8 cellular contexts compared by ENCODE assay signal in the genomic region with DNA sequence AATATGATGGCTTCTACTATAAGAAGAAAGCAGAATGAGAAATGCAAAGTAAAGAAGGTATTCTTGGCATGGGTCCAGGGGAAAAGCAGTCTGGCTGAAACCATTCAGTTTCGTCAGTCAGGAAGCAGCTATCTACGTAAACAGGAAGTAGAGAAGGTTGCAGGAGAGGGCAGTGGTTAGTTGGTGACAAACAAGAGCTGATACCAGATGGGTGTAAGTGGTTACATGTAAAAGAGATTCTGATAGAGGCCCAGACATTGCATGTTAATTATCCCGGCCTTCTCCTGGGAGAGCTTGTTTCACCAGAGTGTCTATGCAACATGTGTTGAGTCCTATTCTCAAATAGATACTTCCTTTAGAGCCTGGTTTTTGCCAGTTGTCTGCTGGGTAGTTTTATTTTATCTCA. TPM values are rescaled to one million over a fixed set of nuclear protein-coding genes. Genes with fewer than 3 reads are reported as not detected.
A peak's percentile ranks its signal among the peaks of the same experiment; 100 is the strongest.
DNase-seq lines count a peak whose midpoint lies in the region; ATAC-seq and TF ChIP-seq lines count a peak whose summit lies in the region.

No MANE protein-coding gene starts in this region.

- no peaks in the 10 kb centered on the region for H3K9me3 ChIP-seq in PC-9 (ENCODE audit: insufficient read depth, low read depth)
- H3K9me3 ChIP-seq in left lung = no peaks in the 10 kb centered on the region

- TF ChIP-seq CTCF in CD14-positive monocyte (IDR thresholded peaks at IDR 0.05) (no peak), PC-9 (conservative IDR thresholded peaks at IDR 0.05) (no peak), left lung (IDR thresholded peaks at IDR 0.05) (no peak)

- H3K27me3 ChIP-seq in PC-9 (ENCODE audit: insufficient read depth, low read depth) (no peaks in the 10 kb centered on the region), left lung (no peaks in the 10 kb centered on the region)

- H3K4me1 ChIP-seq in PC-9 (replicated peaks; ENCODE audit: insufficient read depth) (no peaks in the 10 kb centered on the region), left lung (peaks cover 0 to 26% of the 10 kb centered on the region in 2 donors)

- peaks cover 5 to 15% of the 10 kb centered on the region in 2 donors for H3K36me3 Mint-ChIP-seq in CD14-positive monocyte

- H3K9me3 Mint-ChIP-seq in CD14-positive monocyte = peaks cover 0 to 11% (median 6%) of the 10 kb centered on the region in 7 donors

- POLR2A ChIA-PET in PC-9 (lab: Charles Lee; ENCODE audit: unreplicated experiment) = no interaction called here

- H3K9me2 ChIP-seq in PC-9 (ENCODE audit: insufficient read depth) = no peaks in the 10 kb centered on the region

- H3K79me2 ChIP-seq in PC-9 (ENCODE audit: low read depth) = no peaks in the 10 kb centered on the region

- no peak overlapping the region for H3K27ac ChIP-seq in PC-9
- peak overlapping the region; percentile 28 to 85 for H3K27ac ChIP-seq in left lung

- peaks cover 26% of the 10 kb centered on the region for H3K4me1 Mint-ChIP-seq in CD14-positive monocyte

- H3K4me3 Mint-ChIP-seq in CD14-positive monocyte = peak overlapping the region in 1 of 2 donors; percentile 72

- ATAC-seq in HG03432 (IDR thresholded peaks at IDR 0.05; ENCODE audit: unreplicated experiment) (peak; percentile 99), left lung (peak; percentile 70)

- no TSS peak for BruUV-seq in PC-9 (replicated peaks; lab: Mats Ljungman, UMichigan)

- CTCF ChIA-PET in PC-9 (lab: Charles Lee) = no interaction called here

- intact Hi-C loops in CD14-positive monocyte (cut with micrococcal nuclease) (no loop called here), PC-9 (cut with micrococcal nuclease; ENCODE audit: unreplicated experiment) (no loop called here), left lung (cut with DNase I) (no loop called here)

- peaks cover 0 to 1% (median 0%) of the 10 kb centered on the region in 3 donors for H3K27me3 Mint-ChIP-seq in CD14-positive monocyte (ENCODE audit: low read depth in 3 of 3)

- H3K4me2 ChIP-seq in PC-9 = 0 out of 2 replicates have a peak overlapping the region, but pooled peaks have one; percentile 7

- H4K20me1 ChIP-seq in PC-9 (ENCODE audit: insufficient read depth) = no peaks in the 10 kb centered on the region

- H3F3A ChIP-seq in PC-9 (ENCODE audit: insufficient read depth, low read depth) = no peaks in the 10 kb centered on the region

- peak; percentile 73 for DNase-seq in CD14-positive monocyte (ENCODE audit: low spot score)
- DNase-seq in GM19240 (ENCODE audit: insufficient read length, low spot score) = peak; percentile 25
- DNase-seq in PC-9 = no peak
- peak; percentile 22 for DNase-seq in activated naive CD4-positive, alpha-beta T cell treated with anti-CD3 and anti-CD28 coated beads, Interleukin-2, amount 50 U/mL, for 16 hours
- DNase-seq in left lung = no peak
- DNase-seq in stimulated activated naive CD4-positive, alpha-beta T cell treated with Interleukin-2 at 50 U/mL for 16 hours (lab: John Stamatoyannopoulos, UW) = peak; percentile 27
- DNase-seq in AG08396 (ENCODE audit: low spot score) = no peak

- H3K4me3 ChIP-seq in PC-9 (no peak overlapping the region), left lung (no peak overlapping the region)

- no peaks in the 10 kb centered on the region for H3K36me3 ChIP-seq in PC-9 (ENCODE audit: low read depth)
- H3K36me3 ChIP-seq in left lung = no peaks in the 10 kb centered on the region

- H2AFZ ChIP-seq in PC-9 = 0 out of 2 replicates have a peak overlapping the region, but pooled peaks have one; percentile 48

- H3K27ac Mint-ChIP-seq in CD14-positive monocyte = peak overlapping the region; percentile 80 to 89 (median 85)

RNA-seq across cellular contexts. Expression of a gene that starts 58.4 kb away (rescaled TPM):
- polyA plus RNA-seq in CD14-positive monocyte = 100 to 1,000 TPM; 201 to 228 TPM
- total RNA-seq in PC-9 (2021) (92.2 and 143 TPM in 2 replicates), left lung (100 to 1,000 TPM; 109 to 184 TPM)

Comparison
In these comparisons a context has a peak if more than half of its experiments do, and no peak if none do; other contexts are left out.
1. DNase-seq: peak in CD14-positive monocyte (single experiment), GM19240 (single experiment), activated naive CD4-positive, alpha-beta T cell treated with anti-CD3 and anti-CD28 coated beads, Interleukin-2, amount 50 U/mL, for 16 hours (single experiment) and stimulated activated naive CD4-positive, alpha-beta T cell treated with Interleukin-2 at 50 U/mL for 16 hours (single experiment); none in PC-9 (0 of 2), left lung (0 of 2) and AG08396 (single experiment).